8 cellular contexts compared by ENCODE assay signal in the genomic region with DNA sequence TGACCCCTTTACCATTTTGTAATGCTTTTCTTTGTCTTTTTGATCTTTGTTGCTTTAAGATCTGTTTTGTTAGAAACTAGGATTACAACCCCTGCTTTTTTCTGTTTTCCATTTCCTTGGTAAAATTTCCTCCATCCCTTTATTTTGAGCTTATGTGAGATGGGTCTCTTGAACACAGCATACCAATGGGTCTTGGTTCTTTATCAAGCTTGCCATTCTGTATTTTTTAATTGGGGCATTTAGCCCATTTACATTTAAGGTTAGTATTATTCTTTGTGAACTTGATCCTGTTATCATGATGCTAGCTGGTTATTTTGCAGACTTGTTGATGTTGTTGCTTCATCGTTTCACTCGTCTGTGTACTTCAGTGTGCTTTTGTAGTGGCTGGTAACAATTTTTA.
"Had no signal": no experiment of that assay in that cellular context is flagged by ENCODE, and none has a peak within 500 bp of the region (broad histone marks: within the 10 kb centered on the region; RNA-seq: fewer than 3 reads in every experiment).

No MANE protein-coding gene starts in this region.

- H3K4me2 ChIP-seq: KMS-11 had no signal

- H3K27ac ChIP-seq: HL-60, KMS-11 had no signal

- FAIRE-seq: HepG2, HTR-8/SVneo, K562 had no signal

- DNase-seq: IMR-90, KBM-7 had no signal

- H3K27ac Mint-ChIP-seq: IgD-negative memory B cell had no signal

- H3K9ac ChIP-seq: KMS-11 had no signal

- ATAC-seq: HepG2, K562 had no signal

- H3K4me3 ChIP-seq: K562 had no signal

- H3K4me3 Mint-ChIP-seq: IgD-negative memory B cell had no signal
